In genomic region chr10:128036011-128036615, GRCh38 we compare ENCODE assay signal across 15 cellular contexts.
"Had no signal": no experiment of that assay in that cellular context is flagged by ENCODE, and none has a peak within 500 bp of the region (broad histone marks: within the 10 kb centered on the region; RNA-seq: fewer than 3 reads in every experiment).

No MANE protein-coding gene starts in this region.

- H3K9me3 Mint-ChIP-seq: activated CD4-positive, alpha-beta memory T cell treated with anti-CD3 and anti-CD28 coated beads for 36 hours; neural crest cell; stimulated activated memory B cell treated with anti-CD40 and anti-IgM and Interleukin-4, amounts not matched to agents 10 μg/mL and 1 μg/mL and 100 μg/mL, for 72 hours had no signal

- FAIRE-seq: TTC549, urothelium cell line had no signal

- H3K36me3 ChIP-seq: cardiac muscle cell, gastroesophageal sphincter, heart left ventricle, SJSA1, thyroid gland had no signal

- H3K4me3 Mint-ChIP-seq: activated CD4-positive, alpha-beta memory T cell treated with anti-CD3 and anti-CD28 coated beads for 36 hours; activated CD4-positive, alpha-beta T cell treated with anti-CD3 and anti-CD28 coated beads for 36 hours; neural crest cell; stimulated activated memory B cell treated with anti-CD40 and anti-IgM and Interleukin-4, amounts not matched to agents 10 μg/mL and 1 μg/mL and 100 μg/mL, for 72 hours had no signal

- H3K27ac ChIP-seq: cardiac muscle cell, dorsolateral prefrontal cortex, gastroesophageal sphincter, heart left ventricle, psoas muscle, SJSA1, skin epidermis, thyroid gland had no signal

- H3K27ac Mint-ChIP-seq: activated CD4-positive, alpha-beta memory T cell treated with anti-CD3 and anti-CD28 coated beads for 36 hours; activated CD4-positive, alpha-beta T cell treated with anti-CD3 and anti-CD28 coated beads for 36 hours had no signal

- H3K9me3 ChIP-seq: gastroesophageal sphincter, heart left ventricle, psoas muscle, SJSA1, thyroid gland had no signal

- ATAC-seq: gastroesophageal sphincter; stimulated activated memory B cell treated with anti-CD40 and anti-IgM and Interleukin-4, amounts not matched to agents 10 μg/mL and 1 μg/mL and 100 μg/mL, for 72 hours had no signal

- DNase-seq: kidney glomerular epithelial cell had no signal

- H3K27me3 ChIP-seq: cardiac muscle cell, dorsolateral prefrontal cortex, heart left ventricle, SJSA1, thyroid gland had no signal

- H3K27me3 Mint-ChIP-seq: activated CD4-positive, alpha-beta memory T cell treated with anti-CD3 and anti-CD28 coated beads for 36 hours; activated CD4-positive, alpha-beta T cell treated with anti-CD3 and anti-CD28 coated beads for 36 hours had no signal

- H3K4me1 ChIP-seq: gastroesophageal sphincter, psoas muscle, SJSA1, thyroid gland had no signal

- H3K4me1 Mint-ChIP-seq: neural crest cell had no signal

- H3K36me3 Mint-ChIP-seq: activated CD4-positive, alpha-beta memory T cell treated with anti-CD3 and anti-CD28 coated beads for 36 hours; stimulated activated memory B cell treated with anti-CD40 and anti-IgM and Interleukin-4, amounts not matched to agents 10 μg/mL and 1 μg/mL and 100 μg/mL, for 72 hours had no signal

- H3K4me3 ChIP-seq: cardiac muscle cell, dorsolateral prefrontal cortex, gastroesophageal sphincter, heart left ventricle, psoas muscle, SJSA1, skin epidermis, thyroid gland had no signal
